In the genomic region with DNA sequence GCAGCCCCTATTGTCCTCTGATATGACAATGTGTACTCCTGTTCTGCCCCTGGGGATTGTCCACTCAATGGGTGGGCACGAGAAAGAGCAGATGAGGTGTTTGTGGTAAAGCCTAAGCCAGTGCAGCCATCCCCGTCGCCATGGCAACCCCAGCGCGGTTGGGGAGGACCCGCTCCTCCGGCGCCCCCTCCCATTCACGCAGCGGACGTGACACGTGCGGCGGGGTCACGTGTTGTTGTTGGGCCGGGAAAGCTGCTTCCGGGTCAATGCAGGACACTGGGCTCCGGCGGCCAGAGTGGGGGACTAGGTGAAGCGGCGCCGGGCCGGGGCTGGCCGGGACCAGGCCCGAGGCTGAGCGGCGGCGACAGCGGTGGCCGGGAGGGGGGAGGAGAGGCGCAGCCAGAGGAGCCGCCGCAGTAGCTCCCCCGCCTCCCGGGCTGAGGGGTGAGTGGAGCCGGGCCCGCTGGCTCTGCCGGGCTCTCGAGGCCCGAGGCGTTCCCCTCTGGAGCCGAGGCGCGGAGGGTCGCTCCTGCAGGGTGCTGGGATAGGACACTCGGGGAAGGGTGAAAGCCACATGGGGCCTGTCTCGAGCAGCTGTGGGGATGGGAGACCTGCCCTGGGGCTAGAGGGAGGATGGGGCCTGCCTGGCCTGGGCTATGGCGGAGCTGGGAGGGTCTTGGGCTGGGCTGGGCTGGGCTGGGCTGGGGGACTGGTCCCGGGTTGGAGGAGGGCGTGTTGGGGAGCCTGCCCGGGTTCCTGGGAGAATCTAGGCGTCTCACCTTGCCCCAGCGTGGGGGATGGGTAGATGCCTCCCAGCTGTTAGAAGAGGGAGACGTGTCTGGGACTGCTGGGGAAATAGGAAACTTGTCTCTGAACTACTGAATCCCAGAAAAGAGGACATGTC, we compare ENCODE assay signal across 8 cellular contexts. TPM values are rescaled to one million over a fixed set of nuclear protein-coding genes. Genes with fewer than 3 reads are reported as not detected.
A peak's percentile ranks its signal among the peaks of the same experiment; 100 is the strongest.
DNase-seq lines count a peak whose midpoint lies in the region; ATAC-seq and TF ChIP-seq lines count a peak whose summit lies in the region.

A gene with protein sequence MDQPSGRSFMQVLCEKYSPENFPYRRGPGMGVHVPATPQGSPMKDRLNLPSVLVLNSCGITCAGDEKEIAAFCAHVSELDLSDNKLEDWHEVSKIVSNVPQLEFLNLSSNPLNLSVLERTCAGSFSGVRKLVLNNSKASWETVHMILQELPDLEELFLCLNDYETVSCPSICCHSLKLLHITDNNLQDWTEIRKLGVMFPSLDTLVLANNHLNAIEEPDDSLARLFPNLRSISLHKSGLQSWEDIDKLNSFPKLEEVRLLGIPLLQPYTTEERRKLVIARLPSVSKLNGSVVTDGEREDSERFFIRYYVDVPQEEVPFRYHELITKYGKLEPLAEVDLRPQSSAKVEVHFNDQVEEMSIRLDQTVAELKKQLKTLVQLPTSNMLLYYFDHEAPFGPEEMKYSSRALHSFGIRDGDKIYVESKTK (plus strand): TSS at position 255 of the 904 bp plus-strand sequence. CDS start 21,589 bp downstream, outside the sequence.

- H3K9me3 ChIP-seq in CD8-positive, alpha-beta memory T cell (ENCODE audit: low read length): no peaks in the 10 kb centered on the region

- TF ChIP-seq CTCF in HL-60 (IDR thresholded peaks at IDR 0.05; ENCODE audit: insufficient read depth, low read length) (no peak), endothelial cell (IDR thresholded peaks at IDR 0.05; ENCODE audit: unreplicated experiment) (no peak)

- H3K4me1 Mint-ChIP-seq in CD8-positive, alpha-beta memory T cell: peaks cover 23 to 48% (median 35%) of the 10 kb centered on the region in 3 donors
- peaks cover 16% of the 10 kb centered on the region for H3K4me1 Mint-ChIP-seq in endothelial cell (ENCODE audit: unreplicated experiment)

- H3K27ac ChIP-seq in CD8-positive, alpha-beta memory T cell (ENCODE audit: low read depth, low read length): no peak within 1 kb of the TSS
- H3K27ac ChIP-seq in HL-60 (replicated peaks): peak within 1 kb of the TSS; percentile 36

- peak; percentile 95 for ATAC-seq in GM19455 (IDR thresholded peaks at IDR 0.05; ENCODE audit: unreplicated experiment)

- H3K9me3 Mint-ChIP-seq in CD8-positive, alpha-beta memory T cell: no peaks in the 10 kb centered on the region
- no peaks in the 10 kb centered on the region for H3K9me3 Mint-ChIP-seq in endothelial cell (ENCODE audit: unreplicated experiment)

- H3K27ac Mint-ChIP-seq in CD8-positive, alpha-beta memory T cell: peak within 1 kb of the TSS; percentile 58 to 92 (median 88)
- H3K27ac Mint-ChIP-seq in endothelial cell (ENCODE audit: unreplicated experiment): peak within 1 kb of the TSS; percentile 93

- POLR2A ChIA-PET in CD8-positive, alpha-beta memory T cell (lab: Charles Lee): no interaction called here

- H3K27me3 ChIP-seq in CD8-positive, alpha-beta memory T cell (ENCODE audit: insufficient read depth, low read length, poor library complexity, severe bottlenecking): no peaks in the 10 kb centered on the region
- H3K27me3 ChIP-seq in HL-60 (ENCODE audit: insufficient read depth, poor library complexity, severe bottlenecking): no peaks in the 10 kb centered on the region

- DNase-seq in CD8-positive, alpha-beta memory T cell: peak; percentile 44 to 88 (median 69)
- DNase-seq in HL-60 (ENCODE audit: low read depth in 1 of 2, low spot score in 1 of 2): peak; percentile 52 to 87
- DNase-seq in NOMO-1 treated with DMSO at 0.1 percent for 48 hours (lab: John Stamatoyannopoulos, UW; ENCODE audit: unreplicated experiment): peak; percentile 57
- peak; percentile 50 for DNase-seq in activated CD8-positive, alpha-beta memory T cell treated with anti-CD3 and anti-CD28 coated beads, Interleukin-2, amount 50 U/mL, for 1 hour (ENCODE audit: extremely low read depth)
- peak; percentile 96 for DNase-seq in endothelial cell (ENCODE audit: low spot score)
- peak; percentile 84 for DNase-seq in middle frontal gyrus (ENCODE audit: extremely low spot score, low spot score)
- DNase-seq in stimulated activated CD8-positive, alpha-beta memory T cell treated with anti-CD3 and anti-CD28 coated beads, Interleukin-2, amount 100 ng/mL, for 48 hours (ENCODE audit: low read depth in 2 of 2): peak; percentile 73 to 80

- H3K4me3 Mint-ChIP-seq in CD8-positive, alpha-beta memory T cell: peak within 1 kb of the TSS; percentile 86 to 94 (median 89)
- H3K4me3 Mint-ChIP-seq in endothelial cell (ENCODE audit: unreplicated experiment): peak within 1 kb of the TSS; percentile 91

- CTCF ChIA-PET in CD8-positive, alpha-beta memory T cell (lab: Charles Lee): no interaction called here

- no peaks in the 10 kb centered on the region for H3K36me3 ChIP-seq in CD8-positive, alpha-beta memory T cell (ENCODE audit: insufficient read depth, low read length)

- peak within 1 kb of the TSS; percentile 71 for H3K4me3 ChIP-seq in CD8-positive, alpha-beta memory T cell (ENCODE audit: low read length)
- H3K4me3 ChIP-seq in HL-60 (replicated peaks; ENCODE audit: insufficient read depth, low read length): peak within 1 kb of the TSS; percentile 77

- peaks cover 20% of the 10 kb centered on the region for H3K4me1 ChIP-seq in CD8-positive, alpha-beta memory T cell (ENCODE audit: insufficient read depth, low read length)

- peaks cover 0 to 3% (median 0%) of the 10 kb centered on the region in 3 donors for H3K36me3 Mint-ChIP-seq in CD8-positive, alpha-beta memory T cell
- no peaks in the 10 kb centered on the region for H3K36me3 Mint-ChIP-seq in endothelial cell (ENCODE audit: low read depth, unreplicated experiment)

- peaks cover 4 to 10% of the 10 kb centered on the region in 2 donors for H3K27me3 Mint-ChIP-seq in CD8-positive, alpha-beta memory T cell
- H3K27me3 Mint-ChIP-seq in endothelial cell (ENCODE audit: unreplicated experiment): peaks cover 2% of the 10 kb centered on the region

RNA-seq across cellular contexts. Expression of the gene that starts here (rescaled TPM):
- 10 to 100 TPM; 12.1 to 13.2 TPM for total RNA-seq in CD8-positive, alpha-beta memory T cell
- 2.6 TPM for polyA plus RNA-seq in CD8-positive, alpha-beta memory T cell
- 31.2 TPM for total RNA-seq in endothelial cell (ENCODE audit: unreplicated experiment)
